12 cellular contexts compared by ENCODE assay signal in genomic region chr15:78243491-78243941, GRCh38. TPM values are rescaled to one million over a fixed set of nuclear protein-coding genes. Genes with fewer than 3 reads are reported as not detected.
DNase-seq lines count a peak whose midpoint lies in the region; ATAC-seq and TF ChIP-seq lines count a peak whose summit lies in the region.
"Had no signal": no experiment of that assay in that cellular context is flagged by ENCODE, and none has a peak within 500 bp of the region (broad histone marks: within the 10 kb centered on the region; RNA-seq: fewer than 3 reads in every experiment).

No MANE protein-coding gene starts in this region.

- no peak overlapping the region for H3K27ac ChIP-seq in right lobe of liver

- DNase-seq in A172 (ENCODE audit: low spot score) (peak; percentile 13), dermis blood vessel endothelial cell (peak; percentile 55), right lobe of liver (peak; percentile 38 to 64 (median 58)), NCI-H524 treated with DMSO at 0.1 percent for 48 hours (lab: John Stamatoyannopoulos, UW) (no peak)
- DNase-seq in activated T-cell treated with anti-CD3 and anti-CD28 coated beads, Interleukin-2, amount 50 U/mL, for 4 hours: no peak
- DNase-seq: OCI-M1; stimulated activated CD4-positive, alpha-beta T cell treated with anti-CD3 and anti-CD28 coated beads, Interleukin-12 subunit alpha, Interleukin-12 subunit beta, amount 100 ng/mL, for 4 hours had no signal

- no peak for TF ChIP-seq POLR2A in right lobe of liver (IDR thresholded peaks at IDR 0.05)

- TF ChIP-seq CTCF in right lobe of liver (IDR thresholded peaks at IDR 0.05): no peak

- peaks cover 2% of the 10 kb centered on the region for H3K4me1 Mint-ChIP-seq in activated T-cell treated with anti-CD3 and anti-CD28 coated beads, Interleukin-2, amount 50 U/mL, for 4 hours (ENCODE audit: low read depth)

- ATAC-seq in right lobe of liver (peak in 3 of 4 donors; percentile 25 to 45 (median 33)), HG02610 (IDR thresholded peaks at IDR 0.05; ENCODE audit: unreplicated experiment) (no peak), HG02981 (IDR thresholded peaks at IDR 0.05; ENCODE audit: unreplicated experiment) (no peak)
- ATAC-seq in activated T-cell treated with anti-CD3 and anti-CD28 coated beads, Interleukin-2, amount 50 U/mL, for 4 hours: no peak

- no peaks in the 10 kb centered on the region for H3K9me3 Mint-ChIP-seq in activated T-cell treated with anti-CD3 and anti-CD28 coated beads, Interleukin-2, amount 50 U/mL, for 4 hours
- H3K9me3 Mint-ChIP-seq: activated naive CD4-positive, alpha-beta T cell treated with anti-CD3 and anti-CD28 coated beads, Interleukin-2, amount 50 U/mL, for 24 hours had no signal

- intact Hi-C loops in right lobe of liver (cut with DNase I): loop anchor here in 1 of 2 donors (5.0 kb wide), 2 partner anchors 46 to 116 kb away; no protein-coding TSS in a partner anchor

- H3K27me3 Mint-ChIP-seq in activated T-cell treated with anti-CD3 and anti-CD28 coated beads, Interleukin-2, amount 50 U/mL, for 4 hours (ENCODE audit: low read depth): no peaks in the 10 kb centered on the region
- H3K27me3 Mint-ChIP-seq: activated naive CD4-positive, alpha-beta T cell treated with anti-CD3 and anti-CD28 coated beads, Interleukin-2, amount 50 U/mL, for 24 hours had no signal

- no peaks in the 10 kb centered on the region for H3K9me3 ChIP-seq in right lobe of liver

- H3K27me3 ChIP-seq in right lobe of liver: no peaks in the 10 kb centered on the region

- no peak for TF ChIP-seq RAD21 in Ishikawa (IDR thresholded peaks at IDR 0.05; ENCODE audit: low read depth)

- WGBS in right lobe of liver (ENCODE audit: insufficient coverage, low coverage, low lambda C conversion rate, missing lambda C conversion rate): 62% methylated on average over 2 of the region's 6 CpGs

- no peak overlapping the region for H3K4me3 Mint-ChIP-seq in activated T-cell treated with anti-CD3 and anti-CD28 coated beads, Interleukin-2, amount 50 U/mL, for 4 hours
- H3K4me3 Mint-ChIP-seq: activated naive CD4-positive, alpha-beta T cell treated with anti-CD3 and anti-CD28 coated beads, Interleukin-2, amount 50 U/mL, for 24 hours had no signal

- TF ChIP-seq EP300 in Ishikawa (IDR thresholded peaks at IDR 0.05; ENCODE audit: borderline replicate concordance): no peak

- H3K36me3 ChIP-seq in right lobe of liver: no peaks in the 10 kb centered on the region

- no peaks in the 10 kb centered on the region for H3K4me1 ChIP-seq in right lobe of liver

- no peak overlapping the region for H3K4me3 ChIP-seq in right lobe of liver
- H3K4me3 ChIP-seq: lung had no signal

- no peaks in the 10 kb centered on the region for H3K36me3 Mint-ChIP-seq in activated T-cell treated with anti-CD3 and anti-CD28 coated beads, Interleukin-2, amount 50 U/mL, for 4 hours (ENCODE audit: insufficient read depth)
- H3K36me3 Mint-ChIP-seq: activated naive CD4-positive, alpha-beta T cell treated with anti-CD3 and anti-CD28 coated beads, Interleukin-2, amount 50 U/mL, for 24 hours had no signal

TF ChIP-seq in Ishikawa, 13 proteins besides CTCF, POLR2A, EP300 and RAD21:
- TF ChIP-seq ZBTB7A (IDR thresholded peaks at IDR 0.05; ENCODE audit: low read depth) (no peak), CEBPB (IDR thresholded peaks at IDR 0.05) (no peak), MAX (IDR thresholded peaks at IDR 0.05) (peak; percentile 48; the same call in 1 of the 2 replicates), REST (IDR thresholded peaks at IDR 0.05; ENCODE audit: low read depth) (no peak), CREB1 (IDR thresholded peaks at IDR 0.05; ENCODE audit: low read depth) (no peak), NFIC (IDR thresholded peaks at IDR 0.05) (peak; percentile 85), TAF1 (IDR thresholded peaks at IDR 0.05; ENCODE audit: low read depth) (no peak), EGR1 (IDR thresholded peaks at IDR 0.05) (no peak), YY1 (IDR thresholded peaks at IDR 0.05; ENCODE audit: low read depth) (no peak)
TF ChIP-seq in Ishikawa: peak in this region for 2.

RNA-seq across cellular contexts. Expression of gene ACSBG1, which starts 9.2 kb away (rescaled TPM):
- not detected in 2 replicates for total RNA-seq in A172 (2014; rRNA removed; shearing (Covaris generic))
- total RNA-seq in dermis blood vessel endothelial cell: not detected in 2 replicates
- not detected for total RNA-seq in right lobe of liver
- not detected for total RNA-seq in activated T-cell treated with anti-CD3 and anti-CD28 coated beads, Interleukin-2, amount 50 U/mL, for 4 hours

RNA-seq across cellular contexts. Expression of gene DNAJA4, which starts 20.8 kb away (rescaled TPM):
- total RNA-seq in A172 (2014; rRNA removed; shearing (Covaris generic)): not detected in 2 replicates
- total RNA-seq in dermis blood vessel endothelial cell: 3.9 and 5.6 TPM in 2 replicates
- total RNA-seq in right lobe of liver: 1 to 10 TPM in 4 of 6 experiments, under 1 TPM in 2; 0.73 to 3.4 (median 1.9) TPM
- 10 to 100 TPM; 39.0 to 42.2 (median 42.0) TPM for total RNA-seq in activated T-cell treated with anti-CD3 and anti-CD28 coated beads, Interleukin-2, amount 50 U/mL, for 4 hours

RNA-seq across cellular contexts. Expression of gene SKIC8, which starts 55.9 kb away (rescaled TPM):
- 71.9 and 86.4 TPM in 2 replicates for total RNA-seq in A172 (2014; rRNA removed; shearing (Covaris generic))
- total RNA-seq in dermis blood vessel endothelial cell: 64.1 and 76.2 TPM in 2 replicates
- 10 to 100 TPM; 21.7 to 30.3 (median 23.0) TPM for total RNA-seq in right lobe of liver
- total RNA-seq in activated T-cell treated with anti-CD3 and anti-CD28 coated beads, Interleukin-2, amount 50 U/mL, for 4 hours: 10 to 100 TPM; 52.8 to 54.5 (median 53.6) TPM

Comparison
In these comparisons a context has a peak if more than half of its experiments do, and no peak if none do; other contexts are left out.
1. DNase-seq: peak in A172 (single experiment), dermis blood vessel endothelial cell (single experiment) and right lobe of liver (3 of 3); none in NCI-H524 treated with DMSO at 0.1 percent for 48 hours (single experiment) and activated T-cell treated with anti-CD3 and anti-CD28 coated beads, Interleukin-2, amount 50 U/mL, for 4 hours (single experiment).
2. ATAC-seq: peak in right lobe of liver (3 of 4); none in HG02610 (single experiment), activated T-cell treated with anti-CD3 and anti-CD28 coated beads, Interleukin-2, amount 50 U/mL, for 4 hours (0 of 2) and HG02981 (single experiment).